Comparison of ENCODE assay signal across 16 cellular contexts in the genomic region with DNA sequence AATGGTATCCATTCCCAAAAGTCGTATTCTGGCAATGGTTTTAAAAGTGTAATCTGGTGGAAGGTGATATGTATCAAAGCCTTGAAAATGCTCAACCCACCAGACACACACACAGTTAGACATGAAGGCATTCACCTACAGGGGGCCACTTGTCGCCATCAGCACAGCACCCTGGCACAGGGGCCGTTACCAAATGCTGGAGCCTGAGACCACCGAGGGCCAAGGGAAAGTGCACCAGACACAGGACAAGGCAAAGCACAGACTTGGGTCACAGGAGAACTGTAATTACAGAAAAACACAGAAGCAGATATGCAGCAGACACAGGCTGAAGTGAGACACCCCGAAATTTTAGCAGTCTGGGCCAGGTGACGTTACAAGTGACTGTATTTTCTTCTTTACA. TPM values are rescaled to one million over a fixed set of nuclear protein-coding genes. Genes with fewer than 3 reads are reported as not detected.
DNase-seq lines count a peak whose midpoint lies in the region; ATAC-seq and TF ChIP-seq lines count a peak whose summit lies in the region.
"Had no signal": no experiment of that assay in that cellular context is flagged by ENCODE, and none has a peak within 500 bp of the region (broad histone marks: within the 10 kb centered on the region; RNA-seq: fewer than 3 reads in every experiment).

No MANE protein-coding gene starts in this region.

- no peak overlapping the region for H2BK12ac ChIP-seq in trophoblast cell (ENCODE audit: low read length)

- no CpG with 5 or more reads among the region's 6 CpGs for WGBS in trophoblast cell (ENCODE audit: extremely low coverage, insufficient coverage, insufficient read length)
- 95 to 96% methylated on average over 6 of the region's 6 CpGs for WGBS in thyroid gland, 2 donors

- no peak overlapping the region for H3K4me2 ChIP-seq in trophoblast cell (ENCODE audit: low read length)
- H3K4me2 ChIP-seq: A549 had no signal

- peaks cover 3% of the 10 kb centered on the region for H3K36me3 Mint-ChIP-seq in activated CD4-positive, alpha-beta memory T cell treated with anti-CD3 and anti-CD28 coated beads, Interleukin-2, amount 10 ng/mL, durations not matched to agents 7 days and 5 days (ENCODE audit: low read depth)

- H3K27ac Mint-ChIP-seq in activated CD4-positive, alpha-beta memory T cell treated with anti-CD3 and anti-CD28 coated beads, Interleukin-2, amount 10 ng/mL, durations not matched to agents 7 days and 5 days: no peak overlapping the region
- H3K27ac Mint-ChIP-seq: HFFc6 had no signal

- H3K9me3 ChIP-seq in HEK293 (ENCODE audit: control insufficient read depth, insufficient read depth, low read depth, low read length) (no peaks in the 10 kb centered on the region), trophoblast cell (ENCODE audit: insufficient read depth, low read depth, low read length) (peaks cover 2% of the 10 kb centered on the region), upper lobe of right lung (no peaks in the 10 kb centered on the region), thyroid gland (no peaks in the 10 kb centered on the region)
- H3K9me3 ChIP-seq: A549, HAP-1 had no signal

- POLR2A ChIA-PET in HEK293 (lab: Yijun Ruan, JAX): no interaction called here
- POLR2A ChIA-PET in activated CD4-positive, alpha-beta memory T cell treated with anti-CD3 and anti-CD28 coated beads, Interleukin-2, amount 10 ng/mL, durations not matched to agents 7 days and 5 days (lab: Charles Lee): no interaction called here

- H4K12ac ChIP-seq in trophoblast cell (ENCODE audit: low read depth, low read length): no peak overlapping the region

- ATAC-seq in upper lobe of right lung: no peak
- ATAC-seq: A549 had no signal

- no peaks in the 10 kb centered on the region for H3K79me1 ChIP-seq in trophoblast cell (ENCODE audit: low read length)

- H2AFZ ChIP-seq in trophoblast cell (ENCODE audit: insufficient read depth, low read length, poor library complexity): no peak overlapping the region

- H3K23ac ChIP-seq in trophoblast cell (ENCODE audit: low read length): no peak overlapping the region

- no peak overlapping the region for H2BK5ac ChIP-seq in trophoblast cell (ENCODE audit: low read depth, low read length, poor library complexity)

- H2AK5ac ChIP-seq in trophoblast cell (ENCODE audit: low read length): no peak overlapping the region

- H3K27ac ChIP-seq in HEK293 (ENCODE audit: extremely low read depth, low read depth, low read length): no peak overlapping the region
- no peak overlapping the region for H3K27ac ChIP-seq in trophoblast cell (ENCODE audit: low read depth, low read length)
- no peak overlapping the region for H3K27ac ChIP-seq in upper lobe of right lung
- H3K27ac ChIP-seq in thyroid gland: no peak overlapping the region
- H3K27ac ChIP-seq: A549, C4-2B had no signal

- no peak overlapping the region for H2BK120ac ChIP-seq in trophoblast cell (ENCODE audit: insufficient read depth, low read length, poor library complexity)

- H3K4me1 ChIP-seq in HEK293 (ENCODE audit: control insufficient read depth, insufficient read depth, low read length) (no peaks in the 10 kb centered on the region), trophoblast cell (ENCODE audit: control insufficient read depth in 1 of 2, insufficient read depth in 2 of 2, low read length in 2 of 2) (peaks cover 0 to 5% of the 10 kb centered on the region in 2 experiments), upper lobe of right lung (no peaks in the 10 kb centered on the region), thyroid gland (no peaks in the 10 kb centered on the region)
- H3K4me1 ChIP-seq: A549, BE2C, HAP-1 had no signal

- H3K36me3 ChIP-seq in HEK293 (ENCODE audit: control insufficient read depth in 2 of 2, insufficient read depth in 1 of 2, low read length in 2 of 2) (peaks cover 0 to 20% of the 10 kb centered on the region in 2 experiments; a peak in 1 of 3 replicates), trophoblast cell (ENCODE audit: control insufficient read depth in 1 of 2, insufficient read depth in 2 of 2, low read length in 2 of 2) (peaks cover 33 to 38% of the 10 kb centered on the region in 2 experiments), upper lobe of right lung (no peaks in the 10 kb centered on the region), thyroid gland (no peaks in the 10 kb centered on the region)

- H3K27me3 ChIP-seq in trophoblast cell (ENCODE audit: insufficient read depth, low read length) (no peaks in the 10 kb centered on the region), upper lobe of right lung (no peaks in the 10 kb centered on the region), thyroid gland (no peaks in the 10 kb centered on the region)
- H3K27me3 ChIP-seq: BE2C had no signal

- H4K8ac ChIP-seq in trophoblast cell (ENCODE audit: low read depth, low read length): no peak overlapping the region

- CTCF ChIA-PET in HEK293 (lab: Yijun Ruan, JAX): interaction anchor here (0.9 kb wide), 1 partner anchor 45 kb away, joined by 4 read pairs; no protein-coding TSS in a partner anchor
- CTCF ChIA-PET in activated CD4-positive, alpha-beta memory T cell treated with anti-CD3 and anti-CD28 coated beads, Interleukin-2, amount 10 ng/mL, durations not matched to agents 7 days and 5 days (lab: Charles Lee): no interaction called here

- no peak overlapping the region for H3K4me3 Mint-ChIP-seq in activated CD4-positive, alpha-beta memory T cell treated with anti-CD3 and anti-CD28 coated beads, Interleukin-2, amount 10 ng/mL, durations not matched to agents 7 days and 5 days
- H3K4me3 Mint-ChIP-seq: CD4-positive, alpha-beta memory T cell; HFFc6 had no signal

- DNase-seq in GM20000 (ENCODE audit: low spot score) (peak; percentile 4), trophoblast cell (no peak), upper lobe of right lung (peak; percentile 36), thyroid gland (no peak)
- DNase-seq in activated CD4-positive, alpha-beta memory T cell treated with anti-CD3 and anti-CD28 coated beads, Interleukin-2, amount 10 ng/mL, durations not matched to agents 7 days and 5 days: no peak
- DNase-seq: BE2C; CD4-positive, alpha-beta memory T cell; DMS153; DMS79 treated with DMSO at 0.1 percent for 48 hours; EL; GOT3; HFFc6 had no signal

- no peak overlapping the region for H3K18ac ChIP-seq in trophoblast cell (ENCODE audit: low read length)

- peak overlapping the region; percentile 57 for H3K4ac ChIP-seq in trophoblast cell (ENCODE audit: low read depth, low read length)

- peaks cover 46% of the 10 kb centered on the region for H3K79me2 ChIP-seq in trophoblast cell (ENCODE audit: control insufficient read depth, insufficient read depth, low read length, poor library complexity)

- intact Hi-C loops in upper lobe of right lung (cut with DNase I) (no loop called here), thyroid gland (cut with DNase I) (no loop called here)

- H3K4me1 Mint-ChIP-seq in activated CD4-positive, alpha-beta memory T cell treated with anti-CD3 and anti-CD28 coated beads, Interleukin-2, amount 10 ng/mL, durations not matched to agents 7 days and 5 days: no peaks in the 10 kb centered on the region

- no peak for TF ChIP-seq CTCF in GM20000 (IDR thresholded peaks at IDR 0.05; ENCODE audit: extremely low read depth, missing control alignments)
- TF ChIP-seq CTCF in HEK293 (tag by site-specific recombination; IDR thresholded peaks at IDR 0.05): no peak
- TF ChIP-seq CTCF in upper lobe of right lung (IDR thresholded peaks at IDR 0.05): no peak
- no peak for TF ChIP-seq CTCF in thyroid gland (IDR thresholded peaks at IDR 0.05)

- H3K27me3 Mint-ChIP-seq in activated CD4-positive, alpha-beta memory T cell treated with anti-CD3 and anti-CD28 coated beads, Interleukin-2, amount 10 ng/mL, durations not matched to agents 7 days and 5 days: no peaks in the 10 kb centered on the region
- H3K27me3 Mint-ChIP-seq: CD4-positive, alpha-beta memory T cell had no signal

- no peak overlapping the region for H3K14ac ChIP-seq in trophoblast cell (ENCODE audit: low read length)

- no peaks in the 10 kb centered on the region for H3K9me3 Mint-ChIP-seq in activated CD4-positive, alpha-beta memory T cell treated with anti-CD3 and anti-CD28 coated beads, Interleukin-2, amount 10 ng/mL, durations not matched to agents 7 days and 5 days
- H3K9me3 Mint-ChIP-seq: HFFc6 had no signal

- no peak for TF ChIP-seq POLR2A in thyroid gland (IDR thresholded peaks at IDR 0.05)

- H3K4me3 ChIP-seq in HEK293 (ENCODE audit: low read depth, low read length) (no peak overlapping the region), trophoblast cell (ENCODE audit: low read depth, low read length) (no peak overlapping the region), upper lobe of right lung (no peak overlapping the region), thyroid gland (replicated peaks in 1 of 3) (no peak overlapping the region)
- H3K4me3 ChIP-seq: A549, HAP-1 had no signal

- no peak overlapping the region for H4K91ac ChIP-seq in trophoblast cell (ENCODE audit: low read depth, low read length)

- no peak overlapping the region for H3K9ac ChIP-seq in trophoblast cell (ENCODE audit: low read length)

TF ChIP-seq in HEK293, 187 proteins besides CTCF, POLR2A, EP300 and RAD21:
- TF ChIP-seq SCRT2 (tag by site-specific recombination; IDR thresholded peaks at IDR 0.05): peak; percentile 70
- no peak for TF ChIP-seq SCRT1 (tag by site-specific recombination; IDR thresholded peaks at IDR 0.05; ENCODE audit: borderline replicate concordance)

RNA-seq across cellular contexts. Expression of a gene that starts 9.3 kb away (rescaled TPM):
- 49.8 TPM in 2 replicates for polyA plus RNA-seq in trophoblast cell (2013)
- total RNA-seq in upper lobe of right lung: 19.6 TPM
- total RNA-seq in activated CD4-positive, alpha-beta memory T cell treated with anti-CD3 and anti-CD28 coated beads, Interleukin-2, amount 10 ng/mL, durations not matched to agents 7 days and 5 days: 10 to 100 TPM; 18.0 to 20.0 TPM
- 10 to 100 TPM; 13.9 to 22.0 (median 18.6) TPM for total RNA-seq in thyroid gland

Comparison
In these comparisons a context has a peak if more than half of its experiments do, and no peak if none do; other contexts are left out.
1. DNase-seq: peak in GM20000 (single experiment) and upper lobe of right lung (single experiment); none in trophoblast cell (0 of 2), activated CD4-positive, alpha-beta memory T cell treated with anti-CD3 and anti-CD28 coated beads, Interleukin-2, amount 10 ng/mL, durations not matched to agents 7 days and 5 days (single experiment) and thyroid gland (0 of 2).